Comparison of ENCODE assay signal across 1 cellular context in genomic region chr6:104599821-104600658, GRCh38.
TF ChIP-seq lines count a peak whose summit lies in the region.

No MANE protein-coding gene starts in this region.

TF ChIP-seq in SK-N-SH, 30 proteins besides CTCF, POLR2A, EP300 and RAD21 (continued from another document):
- TF ChIP-seq MAX (IDR thresholded peaks at IDR 0.05; ENCODE audit: low read depth): no peak
- no peak for TF ChIP-seq MXI1 (IDR thresholded peaks at IDR 0.05; ENCODE audit: low read depth, low read length)
- TF ChIP-seq YY1 (IDR thresholded peaks at IDR 0.05; ENCODE audit: low read depth): no peak
- TF ChIP-seq REST (IDR thresholded peaks at IDR 0.05; ENCODE audit: low read depth, low read length): peak; percentile 79
